Comparison of ENCODE assay signal across 10 cellular contexts in the genomic region with DNA sequence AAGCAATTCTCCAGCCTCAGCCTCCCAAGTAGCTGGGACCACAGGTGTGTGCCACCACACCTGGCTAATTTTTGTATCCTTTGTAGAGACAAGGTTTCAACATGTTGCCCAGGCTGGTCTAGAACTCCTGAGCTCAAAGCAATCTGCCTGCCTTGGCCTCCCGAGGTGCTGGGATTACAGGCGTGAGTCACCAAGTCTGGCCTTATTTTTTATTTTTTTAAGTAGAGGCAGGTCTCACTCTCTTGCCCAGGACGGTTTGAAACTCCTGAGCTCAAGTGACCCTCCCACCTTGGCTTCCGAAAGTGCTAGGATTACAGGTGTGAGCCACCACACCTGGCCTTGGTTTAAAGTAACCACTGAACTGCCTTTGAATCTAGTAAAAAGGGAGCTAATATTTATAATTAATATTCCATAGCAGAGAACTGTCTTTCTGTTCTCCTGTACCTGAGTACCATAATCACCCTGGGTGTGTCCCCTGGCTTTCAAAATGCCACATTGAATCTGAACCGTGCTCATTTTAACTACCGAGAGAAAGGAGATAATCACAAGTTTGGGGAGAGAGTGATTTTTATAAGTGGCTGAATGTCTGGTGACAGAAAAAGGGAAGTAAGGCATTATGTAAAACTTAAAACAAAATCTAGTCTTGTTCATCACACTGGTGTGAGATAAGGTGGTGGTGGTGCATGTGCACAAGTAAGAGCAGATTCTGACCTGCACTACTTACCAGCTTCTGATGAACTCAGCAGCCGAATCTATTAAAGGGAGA. TPM values are rescaled to one million over a fixed set of nuclear protein-coding genes. Genes with fewer than 3 reads are reported as not detected.
A peak's percentile ranks its signal among the peaks of the same experiment; 100 is the strongest.
DNase-seq lines count a peak whose midpoint lies in the region; ATAC-seq and TF ChIP-seq lines count a peak whose summit lies in the region.
"Had no signal": no experiment of that assay in that cellular context is flagged by ENCODE, and none has a peak within 500 bp of the region (broad histone marks: within the 10 kb centered on the region; RNA-seq: fewer than 3 reads in every experiment).

No MANE protein-coding gene starts in this region.

- no peaks in the 10 kb centered on the region for H3K9me2 ChIP-seq in HCT116 (ENCODE audit: insufficient read depth)

- H4K20me1 ChIP-seq in HCT116 (ENCODE audit: insufficient read depth), result 0 out of 2 replicates have a peak, but pooled peaks cover 4% of the 10 kb centered on the region

- peak overlapping the region; percentile 9 for H3K27ac Mint-ChIP-seq in mesothelial cell of epicardium

- H3K79me2 ChIP-seq in HCT116 (ENCODE audit: insufficient read depth, low read length), result peaks cover 26% of the 10 kb centered on the region

- peaks cover 16 to 30% of the 10 kb centered on the region in 2 experiments for H3K4me1 ChIP-seq in HCT116 (ENCODE audit: control insufficient read depth in 1 of 2, insufficient read depth in 2 of 2, low read length in 2 of 2)

- no peaks in the 10 kb centered on the region for H3K9me3 Mint-ChIP-seq in mesothelial cell of epicardium

- TF ChIP-seq POLR2A in HCT116 (IDR thresholded peaks at IDR 0.05; ENCODE audit: borderline replicate concordance, extremely low read depth, insufficient read depth, insufficient read length), result no peak

- no peak overlapping the region for H3K4me3 Mint-ChIP-seq in mesothelial cell of epicardium

- H3K27ac ChIP-seq in HCT116 (ENCODE audit: low read depth, low read length), result no peak overlapping the region
- H3K27ac ChIP-seq: epithelial cell of prostate had no signal

- no peaks in the 10 kb centered on the region for H3K27me3 ChIP-seq in HCT116 (ENCODE audit: insufficient read depth, low read length)

- no peak overlapping the region for H3K9ac ChIP-seq in HCT116 (ENCODE audit: low read length)

- TF ChIP-seq CTCF in HCT116 (IDR thresholded peaks at IDR 0.05 in 2 of 3, conservative IDR thresholded peaks at IDR 0.05 in 1 of 3; ENCODE audit: borderline replicate concordance in 1 of 3, insufficient read depth in 1 of 3, low read depth in 2 of 3, low read length in 2 of 3), result no peak
- TF ChIP-seq CTCF in mesothelial cell of epicardium (IDR thresholded peaks at IDR 0.05; ENCODE audit: unreplicated experiment), result no peak

- DNase-seq in HCT116 (ENCODE audit: low read depth, low spot score) (peak; percentile 23), MV-4-11 (lab: John Stamatoyannopoulos, UW) (peak; percentile 64), mesothelial cell of epicardium (ENCODE audit: low spot score in 2 of 2, unreplicated experiment in 2 of 2) (no peak), NCI-H748 (lab: John Stamatoyannopoulos, UW; ENCODE audit: unreplicated experiment) (no peak), DMS79 treated with DMSO at 0.1 percent for 48 hours (lab: John Stamatoyannopoulos, UW) (no peak), NCI-H526 treated with DMSO at 0.1 percent for 48 hours (lab: John Stamatoyannopoulos, UW) (no peak)
- DNase-seq in effector CD4-positive, alpha-beta T cell, result no peak
- DNase-seq: NCI-H1417 had no signal

- peak overlapping the region; percentile 52 for H3K4me2 ChIP-seq in HCT116 (ENCODE audit: low read length)

- TF ChIP-seq RAD21 in HCT116 (IDR thresholded peaks at IDR 0.05; ENCODE audit: low read depth), result no peak

- H3K36me3 ChIP-seq in HCT116 (ENCODE audit: control insufficient read depth in 1 of 2, insufficient read depth in 2 of 2, low read length in 2 of 2), result no peaks in the 10 kb centered on the region

- ATAC-seq in GM18508 (IDR thresholded peaks at IDR 0.05; ENCODE audit: insufficient read depth, unreplicated experiment) (peak; percentile 51), HCT116 (peak; percentile 87)

- no peaks in the 10 kb centered on the region for H3K9me3 ChIP-seq in HCT116 (ENCODE audit: control insufficient read depth in 1 of 2, insufficient read depth in 1 of 2, low read depth in 1 of 2, low read length in 2 of 2)

- RAD21 ChIA-PET in HCT116 (lab: Charles Lee; ENCODE audit: low non-redundant PET in 1 of 2, low total read pairs in 2 of 2, uncharacterized antibody in 2 of 2, unreplicated experiment in 2 of 2), result interaction anchor here in 1 of 2 experiments (0.5 kb wide), 1 partner anchor 199 kb away, joined by 3 read pairs; no protein-coding TSS in a partner anchor

- no peak overlapping the region for H3K4me3 ChIP-seq in HCT116 (replicated peaks in 1 of 2; ENCODE audit: low read depth in 1 of 2, low read length in 2 of 2)

- H3K4me1 Mint-ChIP-seq in mesothelial cell of epicardium, result peaks cover 29% of the 10 kb centered on the region

- no TSS peak for BruUV-seq in HCT116 (replicated peaks; lab: Mats Ljungman, UMichigan)

- no peaks in the 10 kb centered on the region for H3K27me3 Mint-ChIP-seq in mesothelial cell of epicardium (ENCODE audit: low read depth)

- H2AFZ ChIP-seq in HCT116 (ENCODE audit: low read depth, low read length, poor library complexity, severe bottlenecking), result no peak overlapping the region

- CTCF ChIA-PET in HCT116 (lab: Charles Lee), result interaction anchor here (1.0 kb wide), 1 partner anchor 10 kb away, joined by 8 read pairs; no protein-coding TSS in a partner anchor

- intact Hi-C loops in HCT116 (cut with micrococcal nuclease), result no loop called here

- no peaks in the 10 kb centered on the region for H3K36me3 Mint-ChIP-seq in mesothelial cell of epicardium

- POLR2A ChIA-PET in HCT116 (lab: Charles Lee), result interaction anchor here (1.1 to 1.3 kb wide), 2 partner anchors 13 to 16 kb away, joined by 3 to 4 read pairs; no protein-coding TSS in a partner anchor

TF ChIP-seq in HCT116, 20 proteins besides CTCF, POLR2A, EP300 and RAD21:
- TF ChIP-seq ELF1 (IDR thresholded peaks at IDR 0.05; ENCODE audit: borderline replicate concordance, low read depth) (no peak), JUND (IDR thresholded peaks at IDR 0.05) (peak; percentile 47), FOSL1 (IDR thresholded peaks at IDR 0.05; ENCODE audit: low read depth) (peak; percentile 57)

RNA-seq across cellular contexts. Expression of gene SPPL3, which starts 56.6 kb away (rescaled TPM):
- 39.7 TPM for total RNA-seq in HCT116 (2021; ENCODE audit: unreplicated experiment)
- polyA plus RNA-seq in HCT116 (2012), result 24.3 and 28.6 TPM in 2 replicates
- total RNA-seq in mesothelial cell of epicardium, result 75.6 to 83.4 TPM (median 79.8 TPM) in 3 replicates

Comparison
In these comparisons a context has a peak if more than half of its experiments do, and no peak if none do; other contexts are left out.
1. DNase-seq: peak in HCT116 (single experiment) and MV-4-11 (single experiment); none in mesothelial cell of epicardium (0 of 2), NCI-H748 (single experiment), DMS79 treated with DMSO at 0.1 percent for 48 hours (single experiment), effector CD4-positive, alpha-beta T cell (single experiment) and NCI-H526 treated with DMSO at 0.1 percent for 48 hours (single experiment).